ENCODE assay signal across 8 cellular contexts in genomic region chr9:133103183-133103986, GRCh38. TPM values are rescaled to one million over a fixed set of nuclear protein-coding genes. Genes with fewer than 3 reads are reported as not detected.
DNase-seq lines count a peak whose midpoint lies in the region; ATAC-seq and TF ChIP-seq lines count a peak whose summit lies in the region.

No MANE protein-coding gene starts in this region.

- H2AFZ ChIP-seq in Loucy (ENCODE audit: low read length), result no peak overlapping the region

- no peaks in the 10 kb centered on the region for H3K9me2 ChIP-seq in Loucy (replicated peaks; ENCODE audit: low read depth, low read length)

- H3K27me3 Mint-ChIP-seq in endodermal cell (ENCODE audit: insufficient read depth), result no peaks in the 10 kb centered on the region
- H3K27me3 Mint-ChIP-seq in type B pancreatic cell, result no peaks in the 10 kb centered on the region

- H3K4me1 ChIP-seq in Loucy (ENCODE audit: insufficient read depth, low read length, poor library complexity, severe bottlenecking) (no peaks in the 10 kb centered on the region), endodermal cell (ENCODE audit: control insufficient read depth, insufficient read depth, low read length) (no peaks in the 10 kb centered on the region)

- H3K9me3 Mint-ChIP-seq in endodermal cell (no peaks in the 10 kb centered on the region), type B pancreatic cell (no peaks in the 10 kb centered on the region)

- H3K9ac ChIP-seq in Loucy (ENCODE audit: low read depth, low read length, poor library complexity, severe bottlenecking), result no peak overlapping the region
- no peak overlapping the region for H3K9ac ChIP-seq in endodermal cell (ENCODE audit: extremely low read depth, low read length, poor library complexity, severe bottlenecking)

- peaks cover 57% of the 10 kb centered on the region for H3K36me3 Mint-ChIP-seq in endodermal cell (ENCODE audit: low read depth)
- H3K36me3 Mint-ChIP-seq in type B pancreatic cell, result peaks cover 26% of the 10 kb centered on the region

- H3K9me3 ChIP-seq in Loucy (ENCODE audit: insufficient read depth, low read depth, low read length) (no peaks in the 10 kb centered on the region), endodermal cell (ENCODE audit: control insufficient read depth, low read length) (no peaks in the 10 kb centered on the region)

- H3K36me3 ChIP-seq in Loucy (ENCODE audit: insufficient read depth, low read length) (peaks cover 93% of the 10 kb centered on the region; the same call in 1 of the 2 replicates), endodermal cell (ENCODE audit: control insufficient read depth, insufficient read depth, low read length) (peaks cover 50% of the 10 kb centered on the region)

- H3K4me3 ChIP-seq in Loucy (ENCODE audit: low read length, poor library complexity, severe bottlenecking) (no peak overlapping the region), endodermal cell (ENCODE audit: low read length) (no peak overlapping the region)

- ATAC-seq in GM21390 (IDR thresholded peaks at IDR 0.05; ENCODE audit: unreplicated experiment) (no peak), GM19452 (IDR thresholded peaks at IDR 0.05; ENCODE audit: unreplicated experiment) (no peak)

- H3K4me2 ChIP-seq in Loucy (ENCODE audit: low read depth, low read length, poor library complexity, severe bottlenecking), result no peak overlapping the region

- H3K79me2 ChIP-seq in Loucy (ENCODE audit: insufficient read depth, low read length), result no peaks in the 10 kb centered on the region

- H3K4me3 Mint-ChIP-seq in endodermal cell (no peak overlapping the region), type B pancreatic cell (no peak overlapping the region)

- DNase-seq in EH (ENCODE audit: low read depth) (peak; percentile 54), endodermal cell (peak; percentile 86), middle frontal gyrus (ENCODE audit: extremely low spot score, low spot score) (peak; percentile 31), type B pancreatic cell (ENCODE audit: extremely low spot score, unreplicated experiment) (no peak)
- DNase-seq in activated CD8-positive, alpha-beta memory T cell treated with anti-CD3 and anti-CD28 coated beads for 24 hours, result peak; percentile 85

- H3K27ac ChIP-seq in endodermal cell (ENCODE audit: low read depth, low read length), result no peak overlapping the region

- no peaks in the 10 kb centered on the region for H3F3A ChIP-seq in Loucy (ENCODE audit: low read depth)

- H4K20me1 ChIP-seq in Loucy (ENCODE audit: insufficient read depth, low read length, poor library complexity, severe bottlenecking), result no peaks in the 10 kb centered on the region

- no peaks in the 10 kb centered on the region for H3K27me3 ChIP-seq in Loucy (ENCODE audit: insufficient read depth, low read length, poor library complexity, severe bottlenecking)
- no peaks in the 10 kb centered on the region for H3K27me3 ChIP-seq in endodermal cell (ENCODE audit: control insufficient read depth, insufficient read depth, low read length, poor library complexity, severe bottlenecking)

- TF ChIP-seq CTCF in Loucy (conservative IDR thresholded peaks at IDR 0.05; ENCODE audit: low read length) (peak; percentile 97), endodermal cell (conservative IDR thresholded peaks at IDR 0.05) (peak; percentile 94), type B pancreatic cell (conservative IDR thresholded peaks at IDR 0.05) (peak; percentile 94)

- H3K4me1 Mint-ChIP-seq in endodermal cell (no peaks in the 10 kb centered on the region), type B pancreatic cell (ENCODE audit: unreplicated experiment) (no peaks in the 10 kb centered on the region)

- H3K27ac Mint-ChIP-seq in endodermal cell (no peak overlapping the region), type B pancreatic cell (no peak overlapping the region)

- 70 to 77% methylated on average over 4 to 14 of the region's 14 CpGs for WGBS in endodermal cell (ENCODE audit: insufficient coverage in 1 of 2, insufficient read length in 1 of 2), 2 experiments

RNA-seq across cellular contexts. Expression of gene RALGDS, which starts 17.7 kb away (rescaled TPM):
- total RNA-seq in endodermal cell, result 10 to 100 TPM; 28.0 to 30.7 TPM
- polyA plus RNA-seq in endodermal cell (2013, experiment 1 of 2), result 79.9 TPM
- polyA plus RNA-seq in endodermal cell (2013, experiment 2 of 2), result 71.6 TPM
- 64.8 and 86.3 TPM in 2 replicates for total RNA-seq in type B pancreatic cell (ENCODE audit: low replicate concordance)

RNA-seq across cellular contexts. Expression of gene CEL, which starts 41.6 kb away (rescaled TPM):
- 1 to 10 TPM; 1.7 to 3.3 TPM for total RNA-seq in endodermal cell
- polyA plus RNA-seq in endodermal cell (2013, experiment 1 of 2), result 2.8 TPM
- 2.2 TPM for polyA plus RNA-seq in endodermal cell (2013, experiment 2 of 2)
- 4.5 and 4.9 TPM in 2 replicates for total RNA-seq in type B pancreatic cell (ENCODE audit: low replicate concordance)
